ENCODE assay signal across 35 cellular contexts in genomic region chr22:19234126-19234896, GRCh38.
"Had no signal": no experiment of that assay in that cellular context is flagged by ENCODE, and none has a peak within 500 bp of the region (broad histone marks: within the 10 kb centered on the region; RNA-seq: fewer than 3 reads in every experiment).

No MANE protein-coding gene starts in this region.

- H3K36me3 ChIP-seq: cardiac muscle cell had no signal

- H3K36me3 Mint-ChIP-seq: activated CD4-positive, alpha-beta memory T cell treated with anti-CD3 and anti-CD28 coated beads for 36 hours; activated CD8-positive, alpha-beta memory T cell treated with anti-CD3 and anti-CD28 coated beads, Interleukin-2, amount 10 ng/mL, durations not matched to agents 7 days and 5 days; activated naive CD4-positive, alpha-beta T cell treated with anti-CD3 and anti-CD28 coated beads, Interleukin-2, amount 50 U/mL, for 24 hours; activated naive CD8-positive, alpha-beta T cell treated with anti-CD3 and anti-CD28 coated beads for 36 hours had no signal

- H3K4me1 ChIP-seq: adrenal gland, body of pancreas, esophagus squamous epithelium, gastroesophageal sphincter had no signal

- H3K4me3 Mint-ChIP-seq: activated CD4-positive, alpha-beta memory T cell treated with anti-CD3 and anti-CD28 coated beads for 36 hours; activated CD4-positive, alpha-beta T cell treated with anti-CD3 and anti-CD28 coated beads for 36 hours; activated CD4-positive, alpha-beta T cell treated with anti-CD3 and anti-CD28 coated beads, Interleukin-2, amount 10 ng/mL, durations not matched to agents 24 days and 14 days; activated CD8-positive, alpha-beta memory T cell treated with anti-CD3 and anti-CD28 coated beads, Interleukin-2, amount 10 ng/mL, durations not matched to agents 7 days and 5 days; activated CD8-positive, alpha-beta T cell treated with anti-CD3 and anti-CD28 coated beads, Interleukin-2, amount 10 ng/mL, durations not matched to agents 7 days and 5 days; activated naive CD4-positive, alpha-beta T cell treated with anti-CD3 and anti-CD28 coated beads for 36 hours; activated naive CD4-positive, alpha-beta T cell treated with anti-CD3 and anti-CD28 coated beads, Interleukin-2, amount 50 U/mL, for 24 hours; activated naive CD8-positive, alpha-beta T cell treated with anti-CD3 and anti-CD28 coated beads for 36 hours; activated naive CD8-positive, alpha-beta T cell treated with anti-CD3 and anti-CD28 coated beads, Interleukin-2, amount 50 U/mL, for 24 hours; activated T-helper 1 cell treated with anti-CD3 and anti-CD28 coated beads, Interleukin-12 subunit alpha, Interleukin-12 subunit beta, Interleukin-2, Interleukin-4 antibody, amounts not matched to agents 30 ng/mL and 10 ng/mL and 1 ng/mL, durations not matched to agents 14 hours and 24 hours and 36 hours; dendritic cell treated with granulocyte-macrophage colony-stimulating factor and Interleukin-4, amounts not matched to agents 40 ng/mL and 50 ng/mL, for 4 days; endodermal cell; T-helper 17 cell had no signal

- H3K27me3 Mint-ChIP-seq: activated CD4-positive, alpha-beta memory T cell treated with anti-CD3 and anti-CD28 coated beads for 36 hours; activated naive CD8-positive, alpha-beta T cell treated with anti-CD3 and anti-CD28 coated beads, Interleukin-2, amount 50 U/mL, for 24 hours; dendritic cell treated with granulocyte-macrophage colony-stimulating factor and Interleukin-4, amounts not matched to agents 40 ng/mL and 50 ng/mL, for 4 days had no signal

- H3K27me3 ChIP-seq: adrenal gland, body of pancreas, cardiac muscle cell, dorsolateral prefrontal cortex, esophagus squamous epithelium, gastroesophageal sphincter had no signal

- H3K4me3 ChIP-seq: adrenal gland, body of pancreas, cardiac muscle cell, coronary artery, dorsolateral prefrontal cortex, esophagus squamous epithelium, gastroesophageal sphincter had no signal

- ATAC-seq: activated CD4-positive, alpha-beta T cell treated with anti-CD3 and anti-CD28 coated beads for 36 hours; activated CD8-positive, alpha-beta memory T cell treated with anti-CD3 and anti-CD28 coated beads, Interleukin-2, amount 10 ng/mL, durations not matched to agents 7 days and 5 days; activated CD8-positive, alpha-beta T cell treated with anti-CD3 and anti-CD28 coated beads, Interleukin-2, amount 10 ng/mL, durations not matched to agents 7 days and 5 days; activated naive CD8-positive, alpha-beta T cell treated with anti-CD3 and anti-CD28 coated beads, Interleukin-2, amount 50 U/mL, for 24 hours; body of pancreas; gastroesophageal sphincter; T-helper 17 cell had no signal

- H3K4me1 Mint-ChIP-seq: activated CD4-positive, alpha-beta T cell treated with anti-CD3 and anti-CD28 coated beads for 36 hours; activated CD4-positive, alpha-beta T cell treated with anti-CD3 and anti-CD28 coated beads, Interleukin-2, amount 10 ng/mL, durations not matched to agents 24 days and 14 days; activated CD8-positive, alpha-beta memory T cell treated with anti-CD3 and anti-CD28 coated beads, Interleukin-2, amount 10 ng/mL, durations not matched to agents 7 days and 5 days; activated naive CD4-positive, alpha-beta T cell treated with anti-CD3 and anti-CD28 coated beads, Interleukin-2, amount 50 U/mL, for 24 hours; activated naive CD8-positive, alpha-beta T cell treated with anti-CD3 and anti-CD28 coated beads for 36 hours; activated naive CD8-positive, alpha-beta T cell treated with anti-CD3 and anti-CD28 coated beads, Interleukin-2, amount 50 U/mL, for 24 hours; T-helper 17 cell had no signal

- DNase-seq: activated CD4-positive, alpha-beta memory T cell treated with anti-CD3 and anti-CD28 coated beads for 36 hours; activated CD4-positive, alpha-beta T cell treated with anti-CD3 and anti-CD28 coated beads for 36 hours; activated CD4-positive, alpha-beta T cell treated with anti-CD3 and anti-CD28 coated beads, Interleukin-2, amount 10 ng/mL, durations not matched to agents 24 days and 14 days; activated CD4-positive, CD25-positive, alpha-beta regulatory T cell; activated CD4-positive, CD25-positive, alpha-beta regulatory T cell treated with anti-CD3 and anti-CD28 coated beads, Interleukin-2, amount 50 U/mL, for 72 hours; activated CD8-positive, alpha-beta memory T cell treated with anti-CD3 and anti-CD28 coated beads, Interleukin-2, amount 10 ng/mL, durations not matched to agents 7 days and 5 days; activated CD8-positive, alpha-beta memory T cell treated with anti-CD3 and anti-CD28 coated beads, Interleukin-2, amount 50 U/mL, for 4 hours; activated CD8-positive, alpha-beta T cell treated with anti-CD3 and anti-CD28 coated beads, Interleukin-2, amount 10 ng/mL, durations not matched to agents 7 days and 5 days; activated effector memory CD4-positive, alpha-beta T cell treated with anti-CD3 and anti-CD28 coated beads, Interleukin-2, amount 50 U/mL, for 16 hours; activated naive CD4-positive, alpha-beta T cell treated with anti-CD3 and anti-CD28 coated beads for 36 hours; activated naive CD8-positive, alpha-beta T cell treated with anti-CD3 and anti-CD28 coated beads for 36 hours; activated naive CD8-positive, alpha-beta T cell treated with anti-CD3 and anti-CD28 coated beads, Interleukin-2, amount 50 U/mL, for 24 hours; activated T-cell treated with anti-CD3 and anti-CD28 coated beads, Interleukin-2, amount 50 U/mL, for 1 hour; activated T-cell treated with anti-CD3 and anti-CD28 coated beads, Interleukin-2, amount 50 U/mL, for 48 hours; adrenal gland; amygdala; aorta; body of pancreas; central memory CD4-positive, alpha-beta T cell; cerebellar nuclear complex; dorsolateral prefrontal cortex; effector memory CD4-positive, alpha-beta T cell; endodermal cell; esophagus squamous epithelium; foreskin melanocyte; T-helper 1 cell; T-helper 17 cell had no signal

- H3K27ac ChIP-seq: adrenal gland, body of pancreas, cardiac muscle cell, coronary artery, dorsolateral prefrontal cortex, epithelial cell of prostate, esophagus squamous epithelium, gastroesophageal sphincter had no signal

- H3K27ac Mint-ChIP-seq: activated CD4-positive, alpha-beta memory T cell treated with anti-CD3 and anti-CD28 coated beads for 36 hours; activated CD4-positive, alpha-beta T cell treated with anti-CD3 and anti-CD28 coated beads for 36 hours; activated CD4-positive, alpha-beta T cell treated with anti-CD3 and anti-CD28 coated beads, Interleukin-2, amount 10 ng/mL, durations not matched to agents 24 days and 14 days; activated CD8-positive, alpha-beta memory T cell treated with anti-CD3 and anti-CD28 coated beads, Interleukin-2, amount 10 ng/mL, durations not matched to agents 7 days and 5 days; activated CD8-positive, alpha-beta T cell treated with anti-CD3 and anti-CD28 coated beads, Interleukin-2, amount 10 ng/mL, durations not matched to agents 7 days and 5 days; activated naive CD4-positive, alpha-beta T cell treated with anti-CD3 and anti-CD28 coated beads for 36 hours; activated naive CD4-positive, alpha-beta T cell treated with anti-CD3 and anti-CD28 coated beads, Interleukin-2, amount 50 U/mL, for 24 hours; activated naive CD8-positive, alpha-beta T cell treated with anti-CD3 and anti-CD28 coated beads for 36 hours; activated naive CD8-positive, alpha-beta T cell treated with anti-CD3 and anti-CD28 coated beads, Interleukin-2, amount 50 U/mL, for 24 hours; activated T-helper 1 cell treated with anti-CD3 and anti-CD28 coated beads, Interleukin-12 subunit alpha, Interleukin-12 subunit beta, Interleukin-2, Interleukin-4 antibody, amounts not matched to agents 30 ng/mL and 10 ng/mL and 1 ng/mL, durations not matched to agents 14 hours and 24 hours and 36 hours; activated T-helper 2 cell treated with anti-CD3 and anti-CD28 coated beads, Interferon-gamma antibody, Interleukin-2, Interleukin-4, amounts not matched to agents 10 μg/mL and 5 μg/mL and 100 μg/mL, durations not matched to agents 14 hours and 24 hours and 36 hours; endodermal cell; T-helper 17 cell had no signal

- H3K9me3 ChIP-seq: adrenal gland, body of pancreas, esophagus squamous epithelium, gastroesophageal sphincter had no signal

- H3K9me3 Mint-ChIP-seq: activated CD4-positive, alpha-beta memory T cell treated with anti-CD3 and anti-CD28 coated beads for 36 hours; activated CD4-positive, alpha-beta T cell treated with anti-CD3 and anti-CD28 coated beads, Interleukin-2, amount 10 ng/mL, durations not matched to agents 24 days and 14 days; activated naive CD4-positive, alpha-beta T cell treated with anti-CD3 and anti-CD28 coated beads for 36 hours; activated naive CD4-positive, alpha-beta T cell treated with anti-CD3 and anti-CD28 coated beads, Interleukin-2, amount 50 U/mL, for 24 hours; activated naive CD8-positive, alpha-beta T cell treated with anti-CD3 and anti-CD28 coated beads for 36 hours; activated naive CD8-positive, alpha-beta T cell treated with anti-CD3 and anti-CD28 coated beads, Interleukin-2, amount 50 U/mL, for 24 hours; activated T-helper 1 cell treated with anti-CD3 and anti-CD28 coated beads, Interleukin-12 subunit alpha, Interleukin-12 subunit beta, Interleukin-2, Interleukin-4 antibody, amounts not matched to agents 30 ng/mL and 10 ng/mL and 1 ng/mL, durations not matched to agents 14 hours and 24 hours and 36 hours; activated T-helper 2 cell treated with anti-CD3 and anti-CD28 coated beads, Interferon-gamma antibody, Interleukin-2, Interleukin-4, amounts not matched to agents 10 μg/mL and 5 μg/mL and 100 μg/mL, durations not matched to agents 14 hours and 24 hours and 36 hours; dendritic cell treated with granulocyte-macrophage colony-stimulating factor and Interleukin-4, amounts not matched to agents 40 ng/mL and 50 ng/mL, for 4 days; endodermal cell had no signal
